Comparison of ENCODE assay signal across 8 cellular contexts in the genomic region with DNA sequence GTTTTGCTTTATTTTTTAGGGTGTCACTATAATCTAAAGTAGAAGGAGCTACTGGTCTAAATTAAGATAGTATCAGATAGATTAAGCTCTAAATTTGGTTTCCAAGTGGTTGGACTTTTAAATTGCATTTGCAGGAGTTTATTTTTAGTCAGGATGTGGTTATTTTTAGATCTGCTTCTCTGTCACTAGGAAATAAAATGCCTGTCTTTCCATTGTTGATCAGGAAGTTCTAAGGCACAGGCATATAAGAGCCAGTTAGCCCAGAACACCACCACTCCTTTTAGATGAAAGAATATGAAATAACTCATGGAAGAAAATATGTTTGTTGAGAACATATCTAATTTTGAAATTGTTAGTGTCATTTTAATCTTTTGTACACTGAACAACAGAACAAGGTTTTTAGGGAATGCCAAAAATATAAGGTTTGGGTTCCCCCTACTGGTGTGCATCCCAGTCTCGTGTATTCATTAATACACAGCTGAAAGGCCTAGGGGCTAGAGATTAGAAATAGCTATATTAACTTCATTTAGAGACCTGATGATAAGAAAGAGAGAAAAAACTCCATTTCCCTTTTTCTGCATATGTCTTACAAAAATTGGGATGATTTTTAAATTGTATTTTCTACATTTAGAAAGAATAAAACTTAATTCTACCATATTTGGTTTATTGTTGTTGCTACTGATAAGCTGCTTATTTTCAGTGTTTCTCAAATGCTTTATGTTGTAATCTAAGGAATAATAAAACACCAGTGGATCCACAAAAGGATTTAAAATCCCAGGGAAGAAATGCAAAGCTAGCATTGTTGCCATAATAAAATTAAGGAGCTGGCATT.
A peak's percentile ranks its signal among the peaks of the same experiment; 100 is the strongest.
DNase-seq lines count a peak whose midpoint lies in the region; ATAC-seq and TF ChIP-seq lines count a peak whose summit lies in the region.

No MANE protein-coding gene starts in this region.

- H3K9ac ChIP-seq in SK-N-SH (no peak overlapping the region), mesendoderm (ENCODE audit: low read length) (no peak overlapping the region)

- H3K27ac Mint-ChIP-seq in effector memory CD8-positive, alpha-beta T cell, result peak overlapping the region; percentile 10 to 25

- H2AFZ ChIP-seq in SK-N-SH (ENCODE audit: low read depth), result no peak overlapping the region

- DNase-seq in activated T-cell treated with anti-CD3 and anti-CD28 coated beads for 4 hours (peak; percentile 6), SK-N-SH (peak; percentile 65), mesendoderm (peak; percentile 43), upper lobe of right lung (no peak)
- DNase-seq in activated T-cell treated with anti-CD3 and anti-CD28 coated beads, Interleukin-2, amount 50 U/mL, for 1 hour, result no peak
- peak; percentile 19 to 26 (median 19) for DNase-seq in effector memory CD8-positive, alpha-beta T cell

- H3K27me3 Mint-ChIP-seq in effector memory CD8-positive, alpha-beta T cell, result no peaks in the 10 kb centered on the region

- no peaks in the 10 kb centered on the region for H3K9me3 ChIP-seq in SK-N-SH
- H3K9me3 ChIP-seq in upper lobe of right lung, result no peaks in the 10 kb centered on the region

- H2AK5ac ChIP-seq in mesendoderm (ENCODE audit: low read length), result no peak overlapping the region

- intact Hi-C loops in upper lobe of right lung (cut with DNase I), result no loop called here

- H3K79me2 ChIP-seq in SK-N-SH (ENCODE audit: insufficient read depth) (0 out of 2 replicates have a peak, but pooled peaks cover 7% of the 10 kb centered on the region), mesendoderm (ENCODE audit: control insufficient read depth, insufficient read depth, low read length) (no peaks in the 10 kb centered on the region)

- H3K79me1 ChIP-seq in mesendoderm (ENCODE audit: low read length), result no peaks in the 10 kb centered on the region

- WGBS in SK-N-SH (ENCODE audit: low lambda C conversion rate), result 16% methylated on average over 1 of the region's 1 CpG
- WGBS in mesendoderm (ENCODE audit: extremely low coverage, insufficient coverage, low lambda C conversion rate), result no CpG with 5 or more reads among the region's 1 CpG

- H3F3A ChIP-seq in SK-N-SH (replicated peaks; ENCODE audit: insufficient read depth), result peaks cover 11% of the 10 kb centered on the region

- peak overlapping the region; percentile 14; the same call in 1 of the 2 replicates for H3K4me2 ChIP-seq in SK-N-SH
- H3K4me2 ChIP-seq in mesendoderm (ENCODE audit: low read length), result no peak overlapping the region

- TF ChIP-seq CTCF in LNCAP (IDR thresholded peaks at IDR 0.05) (peak; percentile 84), SK-N-SH (IDR thresholded peaks at IDR 0.05) (peak; percentile 88), upper lobe of right lung (IDR thresholded peaks at IDR 0.05) (peak; percentile 68)

- no peak overlapping the region for H2BK5ac ChIP-seq in mesendoderm (ENCODE audit: low read length)

- H3K18ac ChIP-seq in mesendoderm (ENCODE audit: low read length), result no peak overlapping the region

- no peak overlapping the region for H3K23ac ChIP-seq in mesendoderm (ENCODE audit: low read length)

- peaks cover 30 to 42% of the 10 kb centered on the region in 2 experiments for H3K36me3 ChIP-seq in SK-N-SH (replicated peaks in 1 of 2; ENCODE audit: control insufficient read depth in 1 of 2, insufficient read depth in 2 of 2, low read length in 1 of 2)
- no peaks in the 10 kb centered on the region for H3K36me3 ChIP-seq in mesendoderm (ENCODE audit: control insufficient read depth, insufficient read depth, low read length)
- peaks cover 30% of the 10 kb centered on the region for H3K36me3 ChIP-seq in upper lobe of right lung

- peaks cover 11 to 20% of the 10 kb centered on the region in 2 donors for H3K4me1 Mint-ChIP-seq in effector memory CD8-positive, alpha-beta T cell (ENCODE audit: low read depth in 2 of 2)

- H3K4me3 ChIP-seq in SK-N-SH (ENCODE audit: low read depth in 2 of 2, low read length in 1 of 2) (peak overlapping the region in 1 of 2 experiments; percentile 8; a peak in 1 of 4 replicates), mesendoderm (ENCODE audit: low read length) (no peak overlapping the region), upper lobe of right lung (no peak overlapping the region)

- H3K9me3 Mint-ChIP-seq in effector memory CD8-positive, alpha-beta T cell, result no peaks in the 10 kb centered on the region

- H3K27me3 ChIP-seq in SK-N-SH (ENCODE audit: insufficient read depth), result no peaks in the 10 kb centered on the region
- no peaks in the 10 kb centered on the region for H3K27me3 ChIP-seq in mesendoderm (ENCODE audit: insufficient read depth, low read length, poor library complexity)
- no peaks in the 10 kb centered on the region for H3K27me3 ChIP-seq in upper lobe of right lung

- H3K4me1 ChIP-seq in SK-N-SH (ENCODE audit: control insufficient read depth in 1 of 2, insufficient read depth in 2 of 2, low read depth in 1 of 2, low read length in 1 of 2) (peaks cover 9 to 27% of the 10 kb centered on the region in 2 experiments; a peak in 2 of 4 replicates), mesendoderm (ENCODE audit: control insufficient read depth, low read depth, low read length) (peaks cover 5% of the 10 kb centered on the region), upper lobe of right lung (peaks cover 21% of the 10 kb centered on the region)

- no peaks in the 10 kb centered on the region for H4K20me1 ChIP-seq in SK-N-SH (ENCODE audit: insufficient read depth)

- no peaks in the 10 kb centered on the region for H3K9me2 ChIP-seq in SK-N-SH

- no peak overlapping the region for H3K4ac ChIP-seq in mesendoderm (ENCODE audit: low read depth, low read length)

- CTCF ChIA-PET in SK-N-SH (lab: Yijun Ruan, JAX), result interaction anchor here (0.6 to 2.7 kb wide), 43 partner anchors 8 to 615 kb away, joined by 3 to 18 read pairs (median 3); a partner anchor contains a TSS

- H3K27ac ChIP-seq in SK-N-SH (ENCODE audit: low read depth in 2 of 2, low read length in 1 of 2), result peak overlapping the region; percentile 55 to 60
- no peak overlapping the region for H3K27ac ChIP-seq in mesendoderm (ENCODE audit: low read depth, low read length)
- no peak overlapping the region for H3K27ac ChIP-seq in upper lobe of right lung

- H2BK15ac ChIP-seq in mesendoderm (replicated peaks; ENCODE audit: low read depth), result no peak overlapping the region

- POLR2A ChIA-PET in SK-N-SH (lab: Yijun Ruan, JAX), result interaction anchor here (1.0 kb wide), 1 partner anchor 484 kb away, joined by 4 read pairs; a partner anchor contains a TSS

- H3K4me3 Mint-ChIP-seq in effector memory CD8-positive, alpha-beta T cell, result no peak overlapping the region

- no peak overlapping the region for H3K56ac ChIP-seq in mesendoderm (ENCODE audit: low read length)

- H2BK120ac ChIP-seq in mesendoderm (ENCODE audit: low read depth, low read length), result no peak overlapping the region

- peak; percentile 5 to 32; a peak in 2 of 4 replicates for TF ChIP-seq EP300 in SK-N-SH (IDR thresholded peaks at IDR 0.05; ENCODE audit: borderline replicate concordance in 1 of 2, low read depth in 1 of 2, low read length in 1 of 2)

- peak; percentile 86 for TF ChIP-seq RAD21 in SK-N-SH (IDR thresholded peaks at IDR 0.05; ENCODE audit: low read length)

- H3K36me3 Mint-ChIP-seq in effector memory CD8-positive, alpha-beta T cell (ENCODE audit: insufficient read depth), result peaks cover 11% of the 10 kb centered on the region

- H4K8ac ChIP-seq in mesendoderm (ENCODE audit: low read depth, low read length), result no peak overlapping the region

- no peak overlapping the region for H4K5ac ChIP-seq in mesendoderm (ENCODE audit: low read length)

- peak; percentile 54 for ATAC-seq in effector memory CD8-positive, alpha-beta T cell (replicated peaks)
- ATAC-seq in upper lobe of right lung (peak; percentile 74), GM19397 (IDR thresholded peaks at IDR 0.05; ENCODE audit: unreplicated experiment) (no peak)

TF ChIP-seq in SK-N-SH, 30 proteins besides CTCF, POLR2A, EP300 and RAD21:
- TF ChIP-seq RXRA (IDR thresholded peaks at IDR 0.05; ENCODE audit: borderline replicate concordance, low read depth) (no peak), SMC3 (IDR thresholded peaks at IDR 0.05; ENCODE audit: low read depth, low read length) (peak; percentile 60), FOXM1 (IDR thresholded peaks at IDR 0.05; ENCODE audit: low read depth) (no peak), TAF1 (IDR thresholded peaks at IDR 0.05; ENCODE audit: borderline replicate concordance, low read depth, low read length) (no peak), CHD2 (IDR thresholded peaks at IDR 0.05; ENCODE audit: low read length, partially characterized antibody) (no peak), GATA2 (CRISPR knock-in tag; IDR thresholded peaks at IDR 0.05) (peak; percentile 51; the same call in 1 of the 2 replicates), MEF2A (IDR thresholded peaks at IDR 0.05; ENCODE audit: borderline replicate concordance, low read depth) (peak; percentile 62; the same call in 1 of the 2 replicates)
- TF ChIP-seq, protein P1, sequence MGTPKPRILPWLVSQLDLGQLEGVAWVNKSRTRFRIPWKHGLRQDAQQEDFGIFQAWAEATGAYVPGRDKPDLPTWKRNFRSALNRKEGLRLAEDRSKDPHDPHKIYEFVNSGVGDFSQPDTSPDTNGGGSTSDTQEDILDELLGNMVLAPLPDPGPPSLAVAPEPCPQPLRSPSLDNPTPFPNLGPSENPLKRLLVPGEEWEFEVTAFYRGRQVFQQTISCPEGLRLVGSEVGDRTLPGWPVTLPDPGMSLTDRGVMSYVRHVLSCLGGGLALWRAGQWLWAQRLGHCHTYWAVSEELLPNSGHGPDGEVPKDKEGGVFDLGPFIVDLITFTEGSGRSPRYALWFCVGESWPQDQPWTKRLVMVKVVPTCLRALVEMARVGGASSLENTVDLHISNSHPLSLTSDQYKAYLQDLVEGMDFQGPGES (IDR thresholded peaks at IDR 0.05; ENCODE audit: low read depth, low read length), result no peak

Comparison
In these comparisons a context has a peak if more than half of its experiments do, and no peak if none do; other contexts are left out.
1. DNase-seq: peak in activated T-cell treated with anti-CD3 and anti-CD28 coated beads for 4 hours (single experiment), SK-N-SH (single experiment), effector memory CD8-positive, alpha-beta T cell (3 of 3) and mesendoderm (single experiment); none in activated T-cell treated with anti-CD3 and anti-CD28 coated beads, Interleukin-2, amount 50 U/mL, for 1 hour (single experiment) and upper lobe of right lung (single experiment).
2. H3K27ac ChIP-seq: peak in SK-N-SH (2 of 2); none in mesendoderm (single experiment) and upper lobe of right lung (single experiment).
3. Peak in every context shown above with its lines, with median percentiles within 50 percentile points of each other: CTCF ChIP-seq.